ENCODE assay signal across 10 cellular contexts in the genomic region with DNA sequence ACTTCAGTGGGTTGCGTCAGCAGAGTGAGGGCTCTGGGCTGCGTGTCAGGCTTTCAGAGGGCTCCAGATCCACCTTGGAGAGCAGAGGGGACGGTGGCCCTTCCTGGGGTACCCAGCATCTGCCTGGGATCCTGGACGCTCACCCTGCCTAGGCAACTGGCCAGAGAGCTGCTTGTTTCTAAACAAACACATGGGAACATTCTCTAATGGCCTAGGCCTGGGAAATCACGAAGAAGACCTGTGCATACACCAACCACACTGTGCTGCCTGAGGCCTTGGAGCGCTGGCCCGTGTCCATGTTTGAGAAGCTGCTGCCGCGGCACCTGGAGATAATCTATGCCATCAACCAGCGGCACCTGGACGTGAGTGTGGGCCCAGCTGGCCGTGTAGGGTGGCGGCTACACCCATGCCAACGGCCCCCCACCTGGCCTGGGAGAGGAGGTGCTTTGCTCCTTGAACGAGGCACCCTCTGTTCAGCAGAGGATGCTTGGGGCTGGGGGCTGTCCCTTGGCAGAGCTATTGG. TPM values are rescaled to one million over a fixed set of nuclear protein-coding genes. Genes with fewer than 3 reads are reported as not detected.
DNase-seq lines count a peak whose midpoint lies in the region; TF ChIP-seq lines count a peak whose summit lies in the region.
"Had no signal": no experiment of that assay in that cellular context is flagged by ENCODE, and none has a peak within 500 bp of the region (broad histone marks: within the 10 kb centered on the region; RNA-seq: fewer than 3 reads in every experiment).

No MANE protein-coding gene starts in this region.

- H3K27me3 Mint-ChIP-seq in activated T-cell treated with anti-CD3 and anti-CD28 coated beads, Interleukin-2, amount 50 U/mL, for 24 hours = no peaks in the 10 kb centered on the region
- H3K27me3 Mint-ChIP-seq: CD4-positive, CD25-positive, alpha-beta regulatory T cell had no signal

- H3K27me3 ChIP-seq in BE2C (no peaks in the 10 kb centered on the region), adrenal gland (no peaks in the 10 kb centered on the region)

- WGBS in adrenal gland, 4 donors = 80 to 100% (median 86%) methylated on average over 1 to 15 of the region's 15 CpGs

- H3K4me3 ChIP-seq in BE2C (ENCODE audit: low read depth, low read length) (no peak overlapping the region), adrenal gland (no peak overlapping the region)

- peaks cover 6% of the 10 kb centered on the region for H3K4me1 ChIP-seq in BE2C
- no peaks in the 10 kb centered on the region for H3K4me1 ChIP-seq in adrenal gland (replicated peaks in 1 of 2)

- H3K27ac ChIP-seq in adrenal gland = peak overlapping the region in 1 of 5 donors; percentile 21

- H3K4me1 Mint-ChIP-seq in activated T-cell treated with anti-CD3 and anti-CD28 coated beads, Interleukin-2, amount 50 U/mL, for 24 hours (ENCODE audit: low read depth) = no peaks in the 10 kb centered on the region

- H3K9me3 ChIP-seq in BE2C (no peaks in the 10 kb centered on the region), adrenal gland (replicated peaks in 1 of 3) (no peaks in the 10 kb centered on the region)

- TF ChIP-seq POLR2A in adrenal gland (IDR thresholded peaks at IDR 0.05) = no peak

- H3K9me3 Mint-ChIP-seq in activated T-cell treated with anti-CD3 and anti-CD28 coated beads, Interleukin-2, amount 50 U/mL, for 24 hours = no peaks in the 10 kb centered on the region
- H3K9me3 Mint-ChIP-seq: CD4-positive, CD25-positive, alpha-beta regulatory T cell; T-helper 2 cell treated with Interferon-gamma antibody and Interleukin-4, amounts not matched to agents 5 μg/mL and 100 μg/mL, for 36 hours had no signal

- TF ChIP-seq CTCF in BE2C (IDR thresholded peaks at IDR 0.05; ENCODE audit: low read depth, low read length) = no peak
- no peak for TF ChIP-seq CTCF in adrenal gland (IDR thresholded peaks at IDR 0.05)

- H3K27ac Mint-ChIP-seq in activated T-cell treated with anti-CD3 and anti-CD28 coated beads, Interleukin-2, amount 50 U/mL, for 24 hours = no peak overlapping the region
- H3K27ac Mint-ChIP-seq: CD4-positive, CD25-positive, alpha-beta regulatory T cell; T-helper 2 cell treated with Interferon-gamma antibody and Interleukin-4, amounts not matched to agents 5 μg/mL and 100 μg/mL, for 36 hours had no signal

- peak; percentile 75 for DNase-seq in BE2C
- DNase-seq in NCI-H1092 treated with DMSO at 0.1 percent for 48 hours (lab: John Stamatoyannopoulos, UW) = peak; percentile 97
- peak in 5 of 7 donors; percentile 6 to 93 (median 11) for DNase-seq in adrenal gland
- peak; percentile 25 for DNase-seq in medulla oblongata (ENCODE audit: extremely low spot score)
- no peak for DNase-seq in cerebellum (ENCODE audit: low spot score)
- DNase-seq in NCI-H1930 (lab: John Stamatoyannopoulos, UW) = no peak
- no peak for DNase-seq in activated CD4-positive, alpha-beta T cell treated with anti-CD3 and anti-CD28 coated beads, Interleukin-2, amount 50 U/mL, for 48 hours
- DNase-seq in activated T-cell treated with anti-CD3 and anti-CD28 coated beads, Interleukin-2, amount 50 U/mL, for 24 hours = no peak
- DNase-seq: CD4-positive, CD25-positive, alpha-beta regulatory T cell had no signal

- H3K36me3 ChIP-seq in BE2C = peaks cover 64% of the 10 kb centered on the region
- peaks cover 0 to 81% of the 10 kb centered on the region in 2 donors for H3K36me3 ChIP-seq in adrenal gland (replicated peaks in 1 of 2)

- H3K4me3 Mint-ChIP-seq in activated T-cell treated with anti-CD3 and anti-CD28 coated beads, Interleukin-2, amount 50 U/mL, for 24 hours = no peak overlapping the region
- H3K4me3 Mint-ChIP-seq: T-helper 2 cell treated with Interferon-gamma antibody and Interleukin-4, amounts not matched to agents 5 μg/mL and 100 μg/mL, for 36 hours had no signal

- H3K36me3 Mint-ChIP-seq in activated T-cell treated with anti-CD3 and anti-CD28 coated beads, Interleukin-2, amount 50 U/mL, for 24 hours (ENCODE audit: low read depth) = peaks cover 84% of the 10 kb centered on the region

- intact Hi-C loops in adrenal gland (cut with DNase I) = no loop called here

RNA-seq across cellular contexts. Expression of a gene that starts 32.2 kb away (rescaled TPM):
- 58.6 TPM for polyA plus RNA-seq in BE2C (2012; ENCODE audit: insufficient read depth, insufficient read length, low read depth)
- 100 to 1,000 TPM in 3 of 8 donors, 10 to 100 TPM in 5; 39.2 to 118 (median 82.9) TPM for total RNA-seq in adrenal gland
- polyA plus RNA-seq in adrenal gland = 10 to 100 TPM; 15.7 to 80.0 (median 35.9) TPM
- 61.5 TPM for total RNA-seq in cerebellum

Comparison
In these comparisons a context has a peak if more than half of its experiments do, and no peak if none do; other contexts are left out.
1. DNase-seq: peak in BE2C (single experiment), NCI-H1092 treated with DMSO at 0.1 percent for 48 hours (single experiment), adrenal gland (5 of 7) and medulla oblongata (single experiment); none in cerebellum (single experiment), NCI-H1930 (0 of 2), activated CD4-positive, alpha-beta T cell treated with anti-CD3 and anti-CD28 coated beads, Interleukin-2, amount 50 U/mL, for 48 hours (0 of 2) and activated T-cell treated with anti-CD3 and anti-CD28 coated beads, Interleukin-2, amount 50 U/mL, for 24 hours (single experiment).